In the genomic region with DNA sequence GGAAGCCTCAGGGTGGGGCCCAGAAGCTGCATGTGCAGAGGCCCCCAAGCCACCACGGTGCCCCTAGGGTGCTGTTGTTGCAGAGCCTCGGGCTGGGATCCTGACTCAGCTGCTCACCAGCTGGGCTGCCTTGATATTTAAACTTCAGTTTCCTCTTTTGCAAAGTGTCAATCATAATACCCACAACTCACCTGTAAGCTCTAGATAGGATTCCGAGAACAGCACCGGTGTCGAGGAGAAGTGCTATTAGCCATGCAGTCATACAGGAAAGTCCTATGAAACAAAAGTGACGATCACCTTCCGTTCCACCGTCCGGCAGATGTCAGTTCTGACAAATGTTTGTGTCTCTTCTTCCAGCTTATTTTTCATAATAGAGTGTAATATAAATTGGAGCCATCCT, we compare ENCODE assay signal across 18 cellular contexts.
DNase-seq lines count a peak whose midpoint lies in the region; ATAC-seq and TF ChIP-seq lines count a peak whose summit lies in the region.
"Had no signal": no experiment of that assay in that cellular context is flagged by ENCODE, and none has a peak within 500 bp of the region (broad histone marks: within the 10 kb centered on the region; RNA-seq: fewer than 3 reads in every experiment).

No MANE protein-coding gene starts in this region.

- H3K9me3 Mint-ChIP-seq in activated B cell treated with CpG ODN at 0.5 μM for 24 hours, result no peaks in the 10 kb centered on the region
- H3K9me3 Mint-ChIP-seq in stimulated activated memory B cell treated with anti-CD40 and anti-IgM and Interleukin-4, amounts not matched to agents 10 μg/mL and 1 μg/mL and 100 μg/mL, for 72 hours, result no peaks in the 10 kb centered on the region
- H3K9me3 Mint-ChIP-seq in T-helper 2 cell treated with Interferon-gamma antibody and Interleukin-4, amounts not matched to agents 5 μg/mL and 100 μg/mL, for 36 hours, result no peaks in the 10 kb centered on the region
- H3K9me3 Mint-ChIP-seq: activated T-helper 1 cell treated with anti-CD3 and anti-CD28 coated beads, Interleukin-12 subunit alpha, Interleukin-12 subunit beta, Interleukin-2, Interleukin-4 antibody, amounts not matched to agents 30 ng/mL and 10 ng/mL and 1 ng/mL, durations not matched to agents 14 hours and 24 hours and 36 hours; CD4-positive, alpha-beta memory T cell; nephron progenitor cell had no signal

- H3K27me3 Mint-ChIP-seq in activated B cell treated with CpG ODN at 0.5 μM for 24 hours, result no peaks in the 10 kb centered on the region
- no peaks in the 10 kb centered on the region for H3K27me3 Mint-ChIP-seq in stimulated activated memory B cell treated with anti-CD40 and anti-IgM and Interleukin-4, amounts not matched to agents 10 μg/mL and 1 μg/mL and 100 μg/mL, for 72 hours
- peaks cover 3% of the 10 kb centered on the region for H3K27me3 Mint-ChIP-seq in T-helper 2 cell treated with Interferon-gamma antibody and Interleukin-4, amounts not matched to agents 5 μg/mL and 100 μg/mL, for 36 hours (ENCODE audit: low read depth)

- TF ChIP-seq CTCF in activated B cell treated with CpG ODN at 0.5 μM for 24 hours (IDR thresholded peaks at IDR 0.05), result no peak

- H3K4me3 Mint-ChIP-seq in activated B cell treated with CpG ODN at 0.5 μM for 24 hours, result no peak overlapping the region
- no peak overlapping the region for H3K4me3 Mint-ChIP-seq in stimulated activated memory B cell treated with anti-CD40 and anti-IgM and Interleukin-4, amounts not matched to agents 10 μg/mL and 1 μg/mL and 100 μg/mL, for 72 hours
- H3K4me3 Mint-ChIP-seq in T-helper 2 cell treated with Interferon-gamma antibody and Interleukin-4, amounts not matched to agents 5 μg/mL and 100 μg/mL, for 36 hours, result no peak overlapping the region
- H3K4me3 Mint-ChIP-seq: activated T-helper 1 cell treated with anti-CD3 and anti-CD28 coated beads, Interleukin-12 subunit alpha, Interleukin-12 subunit beta, Interleukin-2, Interleukin-4 antibody, amounts not matched to agents 30 ng/mL and 10 ng/mL and 1 ng/mL, durations not matched to agents 14 hours and 24 hours and 36 hours; CD4-positive, alpha-beta memory T cell; nephron progenitor cell had no signal

- intact Hi-C loops in activated B cell treated with CpG ODN at 0.5 μM for 24 hours (cut with micrococcal nuclease), result no loop called here

- DNase-seq in activated CD4-positive, alpha-beta T cell treated with anti-CD3 and anti-CD28 coated beads for 48 hours, result peak; percentile 11
- no peak for DNase-seq in activated CD4-positive, alpha-beta T cell treated with anti-CD3 and anti-CD28 coated beads, Interleukin-2, amount 50 U/mL, for 1 hour
- DNase-seq in NAMALWA (ENCODE audit: low spot score), result peak; percentile 34
- no peak for DNase-seq in activated B cell treated with CpG ODN at 0.5 μM for 24 hours
- no peak for DNase-seq in T-helper 2 cell treated with Interferon-gamma antibody and Interleukin-4, amounts not matched to agents 5 μg/mL and 100 μg/mL, for 36 hours (ENCODE audit: low spot score)
- DNase-seq: activated CD4-positive, alpha-beta T cell treated with anti-CD3 and anti-CD28 coated beads, Interleukin-2, amount 50 U/mL, for 48 hours; CD4-positive, alpha-beta memory T cell; DMS79; islet precursor cell; mesenchymal stem cell; NCI-H1436; nephron progenitor cell; psoas muscle; SIG-M5 had no signal

- CTCF ChIA-PET in activated B cell treated with CpG ODN at 0.5 μM for 24 hours (lab: Charles Lee), result no interaction called here

- H3K4me1 Mint-ChIP-seq in activated B cell treated with CpG ODN at 0.5 μM for 24 hours, result peaks cover 16% of the 10 kb centered on the region
- H3K4me1 Mint-ChIP-seq in stimulated activated memory B cell treated with anti-CD40 and anti-IgM and Interleukin-4, amounts not matched to agents 10 μg/mL and 1 μg/mL and 100 μg/mL, for 72 hours, result peaks cover 29% of the 10 kb centered on the region
- H3K4me1 Mint-ChIP-seq in T-helper 2 cell treated with Interferon-gamma antibody and Interleukin-4, amounts not matched to agents 5 μg/mL and 100 μg/mL, for 36 hours (ENCODE audit: low read depth), result peaks cover 2% of the 10 kb centered on the region

- ATAC-seq in activated B cell treated with CpG ODN at 0.5 μM for 24 hours (ENCODE audit: low read depth) (peak; percentile 81), HG02852 (IDR thresholded peaks at IDR 0.05; ENCODE audit: unreplicated experiment) (no peak), SK-N-SH treated with all-trans-retinoic acid at 6 μM for 48 hours (no peak)
- peak; percentile 85 for ATAC-seq in stimulated activated memory B cell treated with anti-CD40 and anti-IgM and Interleukin-4, amounts not matched to agents 10 μg/mL and 1 μg/mL and 100 μg/mL, for 72 hours
- ATAC-seq: psoas muscle had no signal

- H3K36me3 Mint-ChIP-seq in activated B cell treated with CpG ODN at 0.5 μM for 24 hours (ENCODE audit: low read depth), result no peaks in the 10 kb centered on the region
- H3K36me3 Mint-ChIP-seq in stimulated activated memory B cell treated with anti-CD40 and anti-IgM and Interleukin-4, amounts not matched to agents 10 μg/mL and 1 μg/mL and 100 μg/mL, for 72 hours, result no peaks in the 10 kb centered on the region
- H3K36me3 Mint-ChIP-seq in T-helper 2 cell treated with Interferon-gamma antibody and Interleukin-4, amounts not matched to agents 5 μg/mL and 100 μg/mL, for 36 hours (ENCODE audit: low read depth), result no peaks in the 10 kb centered on the region
- H3K36me3 Mint-ChIP-seq: CD4-positive, alpha-beta memory T cell had no signal

- H3K27ac Mint-ChIP-seq in activated B cell treated with CpG ODN at 0.5 μM for 24 hours, result no peak overlapping the region
- H3K27ac Mint-ChIP-seq in stimulated activated memory B cell treated with anti-CD40 and anti-IgM and Interleukin-4, amounts not matched to agents 10 μg/mL and 1 μg/mL and 100 μg/mL, for 72 hours, result peak overlapping the region; percentile 30
- H3K27ac Mint-ChIP-seq in T-helper 2 cell treated with Interferon-gamma antibody and Interleukin-4, amounts not matched to agents 5 μg/mL and 100 μg/mL, for 36 hours, result no peak overlapping the region
- H3K27ac Mint-ChIP-seq: activated T-helper 1 cell treated with anti-CD3 and anti-CD28 coated beads, Interleukin-12 subunit alpha, Interleukin-12 subunit beta, Interleukin-2, Interleukin-4 antibody, amounts not matched to agents 30 ng/mL and 10 ng/mL and 1 ng/mL, durations not matched to agents 14 hours and 24 hours and 36 hours; nephron progenitor cell had no signal

- POLR2A ChIA-PET in activated B cell treated with CpG ODN at 0.5 μM for 24 hours (lab: Charles Lee), result interaction anchor here (0.5 to 1.2 kb wide), 3 partner anchors 22 to 134 kb away, joined by 3 to 4 read pairs (median 3); no protein-coding TSS in a partner anchor

TF ChIP-seq in SK-N-SH treated with all-trans-retinoic acid at 6 μM for 48 hours, 23 proteins besides CTCF, POLR2A, EP300 and RAD21:
- TF ChIP-seq, protein P1, sequence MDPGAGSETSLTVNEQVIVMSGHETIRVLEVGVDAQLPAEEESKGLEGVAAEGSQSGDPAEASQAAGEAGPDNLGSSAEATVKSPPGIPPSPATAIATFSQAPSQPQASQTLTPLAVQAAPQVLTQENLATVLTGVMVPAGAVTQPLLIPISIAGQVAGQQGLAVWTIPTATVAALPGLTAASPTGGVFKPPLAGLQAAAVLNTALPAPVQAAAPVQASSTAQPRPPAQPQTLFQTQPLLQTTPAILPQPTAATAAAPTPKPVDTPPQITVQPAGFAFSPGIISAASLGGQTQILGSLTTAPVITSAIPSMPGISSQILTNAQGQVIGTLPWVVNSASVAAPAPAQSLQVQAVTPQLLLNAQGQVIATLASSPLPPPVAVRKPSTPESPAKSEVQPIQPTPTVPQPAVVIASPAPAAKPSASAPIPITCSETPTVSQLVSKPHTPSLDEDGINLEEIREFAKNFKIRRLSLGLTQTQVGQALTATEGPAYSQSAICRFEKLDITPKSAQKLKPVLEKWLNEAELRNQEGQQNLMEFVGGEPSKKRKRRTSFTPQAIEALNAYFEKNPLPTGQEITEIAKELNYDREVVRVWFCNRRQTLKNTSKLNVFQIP (CRISPR knock-in tag; IDR thresholded peaks at IDR 0.05; ENCODE audit: borderline replicate concordance, low read depth), result no peak
- TF ChIP-seq, protein P2, sequence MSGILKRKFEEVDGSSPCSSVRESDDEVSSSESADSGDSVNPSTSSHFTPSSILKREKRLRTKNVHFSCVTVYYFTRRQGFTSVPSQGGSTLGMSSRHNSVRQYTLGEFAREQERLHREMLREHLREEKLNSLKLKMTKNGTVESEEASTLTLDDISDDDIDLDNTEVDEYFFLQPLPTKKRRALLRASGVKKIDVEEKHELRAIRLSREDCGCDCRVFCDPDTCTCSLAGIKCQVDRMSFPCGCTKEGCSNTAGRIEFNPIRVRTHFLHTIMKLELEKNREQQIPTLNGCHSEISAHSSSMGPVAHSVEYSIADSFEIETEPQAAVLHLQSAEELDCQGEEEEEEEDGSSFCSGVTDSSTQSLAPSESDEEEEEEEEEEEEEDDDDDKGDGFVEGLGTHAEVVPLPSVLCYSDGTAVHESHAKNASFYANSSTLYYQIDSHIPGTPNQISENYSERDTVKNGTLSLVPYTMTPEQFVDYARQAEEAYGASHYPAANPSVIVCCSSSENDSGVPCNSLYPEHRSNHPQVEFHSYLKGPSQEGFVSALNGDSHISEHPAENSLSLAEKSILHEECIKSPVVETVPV (CRISPR knock-in tag; IDR thresholded peaks at IDR 0.05), result no peak
- TF ChIP-seq SNAI2 (CRISPR knock-in tag; IDR thresholded peaks at IDR 0.05) (no peak), ARNTL (CRISPR knock-in tag; IDR thresholded peaks at IDR 0.05; ENCODE audit: borderline replicate concordance, low read depth) (no peak), ZFP30 (CRISPR knock-in tag; IDR thresholded peaks at IDR 0.05) (no peak), ESRRG (CRISPR knock-in tag; IDR thresholded peaks at IDR 0.05) (no peak), CSDC2 (CRISPR knock-in tag; IDR thresholded peaks at IDR 0.05) (no peak), GLIS3 (CRISPR knock-in tag; IDR thresholded peaks at IDR 0.05) (no peak)
- TF ChIP-seq, protein P3, sequence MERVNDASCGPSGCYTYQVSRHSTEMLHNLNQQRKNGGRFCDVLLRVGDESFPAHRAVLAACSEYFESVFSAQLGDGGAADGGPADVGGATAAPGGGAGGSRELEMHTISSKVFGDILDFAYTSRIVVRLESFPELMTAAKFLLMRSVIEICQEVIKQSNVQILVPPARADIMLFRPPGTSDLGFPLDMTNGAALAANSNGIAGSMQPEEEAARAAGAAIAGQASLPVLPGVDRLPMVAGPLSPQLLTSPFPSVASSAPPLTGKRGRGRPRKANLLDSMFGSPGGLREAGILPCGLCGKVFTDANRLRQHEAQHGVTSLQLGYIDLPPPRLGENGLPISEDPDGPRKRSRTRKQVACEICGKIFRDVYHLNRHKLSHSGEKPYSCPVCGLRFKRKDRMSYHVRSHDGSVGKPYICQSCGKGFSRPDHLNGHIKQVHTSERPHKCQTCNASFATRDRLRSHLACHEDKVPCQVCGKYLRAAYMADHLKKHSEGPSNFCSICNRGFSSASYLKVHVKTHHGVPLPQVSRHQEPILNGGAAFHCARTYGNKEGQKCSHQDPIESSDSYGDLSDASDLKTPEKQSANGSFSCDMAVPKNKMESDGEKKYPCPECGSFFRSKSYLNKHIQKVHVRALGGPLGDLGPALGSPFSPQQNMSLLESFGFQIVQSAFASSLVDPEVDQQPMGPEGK (CRISPR knock-in tag; IDR thresholded peaks at IDR 0.05; ENCODE audit: borderline replicate concordance), result no peak
TF ChIP-seq in SK-N-SH treated with all-trans-retinoic acid at 6 μM for 48 hours: peak in this region for 0.

Comparison
In these comparisons a context has a peak if more than half of its experiments do, and no peak if none do; other contexts are left out.
1. DNase-seq: peak in activated CD4-positive, alpha-beta T cell treated with anti-CD3 and anti-CD28 coated beads for 48 hours (single experiment) and NAMALWA (single experiment); none in activated CD4-positive, alpha-beta T cell treated with anti-CD3 and anti-CD28 coated beads, Interleukin-2, amount 50 U/mL, for 1 hour (single experiment), activated B cell treated with CpG ODN at 0.5 μM for 24 hours (single experiment) and T-helper 2 cell treated with Interferon-gamma antibody and Interleukin-4, amounts not matched to agents 5 μg/mL and 100 μg/mL, for 36 hours (single experiment).
2. ATAC-seq: peak in activated B cell treated with CpG ODN at 0.5 μM for 24 hours (single experiment) and stimulated activated memory B cell treated with anti-CD40 and anti-IgM and Interleukin-4, amounts not matched to agents 10 μg/mL and 1 μg/mL and 100 μg/mL, for 72 hours (single experiment); none in HG02852 (single experiment) and SK-N-SH treated with all-trans-retinoic acid at 6 μM for 48 hours (single experiment).